In the genomic region with DNA sequence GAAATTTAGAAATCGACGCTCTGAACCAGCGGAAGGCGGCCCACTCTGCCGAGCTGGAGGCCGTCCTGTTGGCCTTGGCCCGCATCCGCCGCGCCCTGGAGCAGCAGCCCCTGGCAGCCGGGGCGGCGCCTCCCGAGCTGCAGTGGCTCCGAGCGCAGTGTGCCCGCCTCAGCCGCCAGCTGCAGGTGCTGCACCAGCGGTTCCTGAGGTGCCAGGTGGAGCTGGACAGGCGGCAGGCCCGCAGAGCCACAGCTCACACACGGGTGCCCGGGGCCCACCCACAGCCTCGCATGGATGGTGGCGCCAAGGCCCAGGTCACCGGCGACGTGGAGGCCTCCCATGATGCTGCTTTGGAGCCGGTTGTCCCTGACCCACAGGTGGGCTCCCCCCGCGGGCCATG, we compare ENCODE assay signal across 30 cellular contexts.
"Had no signal": no experiment of that assay in that cellular context is flagged by ENCODE, and none has a peak within 500 bp of the region (broad histone marks: within the 10 kb centered on the region; RNA-seq: fewer than 3 reads in every experiment).

No MANE protein-coding gene starts in this region.

- H3K4me3 ChIP-seq: adrenal gland, ascending aorta, cardiac muscle cell, coronary artery, dorsolateral prefrontal cortex, gastroesophageal sphincter, prostate gland, smooth muscle cell, thyroid gland had no signal

- H3K4me1 ChIP-seq: adrenal gland, ascending aorta, gastroesophageal sphincter, prostate gland, thyroid gland had no signal

- ATAC-seq: gastroesophageal sphincter; natural killer cell; stimulated activated memory B cell treated with anti-CD40 and anti-IgM and Interleukin-4, amounts not matched to agents 10 μg/mL and 1 μg/mL and 100 μg/mL, for 72 hours; stimulated activated naive CD8-positive, alpha-beta T cell treated with anti-CD3 and anti-CD28 coated beads, Interleukin-15, amount 100 ng/mL, for 72 hours had no signal

- H3K27me3 ChIP-seq: adrenal gland, ascending aorta, cardiac muscle cell, dorsolateral prefrontal cortex, gastroesophageal sphincter, thyroid gland had no signal

- H3K9me3 ChIP-seq: adrenal gland, ascending aorta, gastroesophageal sphincter, prostate gland, thyroid gland had no signal

- H3K4me2 ChIP-seq: smooth muscle cell had no signal

- H3K27ac ChIP-seq: adrenal gland, ascending aorta, cardiac muscle cell, coronary artery, dorsolateral prefrontal cortex, gastroesophageal sphincter, prostate gland, thyroid gland had no signal

- DNase-seq: activated CD4-positive, alpha-beta memory T cell treated with anti-CD3 and anti-CD28 coated beads for 36 hours; activated CD4-positive, alpha-beta T cell treated with anti-CD3 and anti-CD28 coated beads, Interleukin-2, amount 10 ng/mL, durations not matched to agents 24 days and 14 days; activated CD4-positive, CD25-positive, alpha-beta regulatory T cell treated with anti-CD3 and anti-CD28 coated beads, Interleukin-2, amount 50 U/mL, for 72 hours; activated CD8-positive, alpha-beta memory T cell treated with anti-CD3 and anti-CD28 coated beads, Interleukin-2, amount 50 U/mL, for 4 hours; activated effector memory CD4-positive, alpha-beta T cell treated with anti-CD3 and anti-CD28 coated beads, Interleukin-2, amount 50 U/mL, for 16 hours; activated naive CD4-positive, alpha-beta T cell treated with anti-CD3 and anti-CD28 coated beads for 36 hours; activated naive CD8-positive, alpha-beta T cell treated with anti-CD3 and anti-CD28 coated beads for 36 hours; activated T-cell treated with anti-CD3 and anti-CD28 coated beads, Interleukin-2, amount 50 U/mL, for 1 hour; cerebellar nuclear complex; effector memory CD4-positive, alpha-beta T cell; head of caudate nucleus; hippocampal formation; mesendoderm; natural killer cell; stimulated activated CD4-positive, alpha-beta T cell treated with anti-CD3 and anti-CD28 coated beads, Interleukin-1b, Interleukin-23, amount 100 ng/mL, for 48 hours; stimulated activated CD4-positive, alpha-beta T cell treated with anti-CD3 and anti-CD28 coated beads, Interleukin-4, amount 100 ng/mL, for 4 hours; stimulated activated CD8-positive, alpha-beta memory T cell treated with anti-CD3 and anti-CD28 coated beads, Interleukin-4, amount 100 ng/mL, for 48 hours; stimulated activated naive CD8-positive, alpha-beta T cell treated with anti-CD3 and anti-CD28 coated beads, Interleukin-15, amount 100 ng/mL, for 72 hours; T1000; thyroid gland had no signal

- H3K36me3 ChIP-seq: prostate gland had no signal

- FAIRE-seq: endothelial cell of umbilical vein had no signal
